In genomic region chr5:142853682-142854081, GRCh38 we compare ENCODE assay signal across 23 cellular contexts.
"Had no signal": no experiment of that assay in that cellular context is flagged by ENCODE, and none has a peak within 500 bp of the region (broad histone marks: within the 10 kb centered on the region; RNA-seq: fewer than 3 reads in every experiment).

No MANE protein-coding gene starts in this region.

- H3K27ac Mint-ChIP-seq: mesothelial cell of epicardium; nephron progenitor cell; stimulated activated naive B cell treated with anti-CD40 and anti-IgM and Interleukin-4, amounts not matched to agents 10 μg/mL and 1 μg/mL and 100 μg/mL, for 72 hours; stimulated activated naive CD8-positive, alpha-beta T cell treated with anti-CD3 and anti-CD28 coated beads, Interleukin-15, amount 100 ng/mL, for 72 hours had no signal

- H3K27me3 ChIP-seq: esophagus squamous epithelium, gastroesophageal sphincter, right atrium auricular region, sigmoid colon, transverse colon had no signal

- H3K9me3 Mint-ChIP-seq: mesothelial cell of epicardium; nephron progenitor cell; stimulated activated naive B cell treated with anti-CD40 and anti-IgM and Interleukin-4, amounts not matched to agents 10 μg/mL and 1 μg/mL and 100 μg/mL, for 72 hours; stimulated activated naive CD8-positive, alpha-beta T cell treated with anti-CD3 and anti-CD28 coated beads, Interleukin-15, amount 100 ng/mL, for 72 hours had no signal

- H3K9me3 ChIP-seq: esophagus squamous epithelium, gastroesophageal sphincter, psoas muscle, right atrium auricular region, sigmoid colon, thoracic aorta, transverse colon had no signal

- H3K36me3 ChIP-seq: esophagus squamous epithelium, gastroesophageal sphincter, right atrium auricular region, sigmoid colon, thoracic aorta, transverse colon had no signal

- H3K27me3 Mint-ChIP-seq: stimulated activated naive B cell treated with anti-CD40 and anti-IgM and Interleukin-4, amounts not matched to agents 10 μg/mL and 1 μg/mL and 100 μg/mL, for 72 hours; stimulated activated naive CD8-positive, alpha-beta T cell treated with anti-CD3 and anti-CD28 coated beads, Interleukin-15, amount 100 ng/mL, for 72 hours had no signal

- H3K27ac ChIP-seq: epithelial cell of prostate, esophagus squamous epithelium, gastroesophageal sphincter, psoas muscle, right atrium auricular region, sigmoid colon, skin epidermis, thoracic aorta, transverse colon had no signal

- H3K4me3 Mint-ChIP-seq: mesothelial cell of epicardium; nephron progenitor cell; stimulated activated naive B cell treated with anti-CD40 and anti-IgM and Interleukin-4, amounts not matched to agents 10 μg/mL and 1 μg/mL and 100 μg/mL, for 72 hours; stimulated activated naive CD8-positive, alpha-beta T cell treated with anti-CD3 and anti-CD28 coated beads, Interleukin-15, amount 100 ng/mL, for 72 hours had no signal

- DNase-seq: central memory CD4-positive, alpha-beta T cell; cortex of kidney; effector memory CD4-positive, alpha-beta T cell; esophagus squamous epithelium; foreskin fibroblast; glutamatergic neuron; islet precursor cell; left cardiac atrium; nephron progenitor cell; psoas muscle; sigmoid colon; stimulated activated CD4-positive, alpha-beta T cell treated with anti-CD3 and anti-CD28 coated beads, Interleukin-2, amount 100 ng/mL, for 24 hours; stimulated activated CD4-positive, alpha-beta T cell treated with anti-CD3 and anti-CD28 coated beads, Interleukin-4, amount 100 ng/mL, for 4 hours; stimulated activated naive B cell treated with anti-CD40 and anti-IgM and Interleukin-4, amounts not matched to agents 10 μg/mL and 1 μg/mL and 100 μg/mL, for 72 hours; stimulated activated naive CD8-positive, alpha-beta T cell treated with anti-CD3 and anti-CD28 coated beads, Interleukin-15, amount 100 ng/mL, for 72 hours; substantia nigra; transverse colon had no signal

- H3K36me3 Mint-ChIP-seq: mesothelial cell of epicardium had no signal

- H3K4me3 ChIP-seq: esophagus squamous epithelium, gastroesophageal sphincter, psoas muscle, right atrium auricular region, sigmoid colon, skin epidermis, thoracic aorta, transverse colon had no signal

- ATAC-seq: gastroesophageal sphincter; left cardiac atrium; psoas muscle; stimulated activated naive B cell treated with anti-CD40 and anti-IgM and Interleukin-4, amounts not matched to agents 10 μg/mL and 1 μg/mL and 100 μg/mL, for 72 hours; stimulated activated naive CD8-positive, alpha-beta T cell treated with anti-CD3 and anti-CD28 coated beads, Interleukin-15, amount 100 ng/mL, for 72 hours had no signal
